ENCODE assay signal across 10 cellular contexts in genomic region chr12:107091381-107091780, GRCh38. TPM values are rescaled to one million over a fixed set of nuclear protein-coding genes. Genes with fewer than 3 reads are reported as not detected.
DNase-seq lines count a peak whose midpoint lies in the region; ATAC-seq, FAIRE-seq and TF ChIP-seq lines count a peak whose summit lies in the region.
"Had no signal": no experiment of that assay in that cellular context is flagged by ENCODE, and none has a peak within 500 bp of the region (broad histone marks: within the 10 kb centered on the region; RNA-seq: fewer than 3 reads in every experiment).

No MANE protein-coding gene starts in this region.

- H3K27me3 Mint-ChIP-seq in astrocyte (ENCODE audit: low read depth, unreplicated experiment), result no peaks in the 10 kb centered on the region

- H3K36me3 ChIP-seq in left ventricle myocardium inferior (no peaks in the 10 kb centered on the region), astrocyte (ENCODE audit: insufficient read depth, low read length) (no peaks in the 10 kb centered on the region), kidney epithelial cell (ENCODE audit: control insufficient read depth, insufficient read depth, low read length) (no peaks in the 10 kb centered on the region), aorta (ENCODE audit: control insufficient read depth in 1 of 2, insufficient read depth in 2 of 2, low read length in 1 of 2) (no peaks in the 10 kb centered on the region)

- no peak for ATAC-seq in Right ventricle myocardium superior (ENCODE audit: poor library complexity)
- peak; percentile 36 for ATAC-seq in aorta (ENCODE audit: low FRiP score)
- no peak for ATAC-seq in HG03442 (IDR thresholded peaks at IDR 0.05; ENCODE audit: unreplicated experiment)

- H3K4me1 ChIP-seq in left ventricle myocardium inferior (peaks cover 41% of the 10 kb centered on the region), astrocyte (ENCODE audit: insufficient read depth, low read length) (peaks cover 20% of the 10 kb centered on the region), aorta (ENCODE audit: control insufficient read depth in 1 of 2, insufficient read depth in 2 of 2, low read length in 2 of 2) (no peaks in the 10 kb centered on the region)

- DNase-seq in left ventricle myocardium inferior, result no peak
- no peak for DNase-seq in Right ventricle myocardium superior
- peak; percentile 80 for DNase-seq in astrocyte (ENCODE audit: low read depth)
- no peak for DNase-seq in kidney epithelial cell (ENCODE audit: low read depth)
- no peak for DNase-seq in aorta
- DNase-seq in activated effector memory CD4-positive, alpha-beta T cell treated with Interleukin-2 at 50 U/mL for 16 hours, result no peak
- no peak for DNase-seq in GF-D8 (lab: John Stamatoyannopoulos, UW)
- DNase-seq: activated T-cell treated with anti-CD3 and anti-CD28 coated beads, Interleukin-2, amount 50 U/mL, for 48 hours had no signal

- TF ChIP-seq CTCF in left ventricle myocardium inferior (IDR thresholded peaks at IDR 0.05; ENCODE audit: borderline replicate concordance) (no peak), astrocyte (IDR thresholded peaks at IDR 0.05; ENCODE audit: insufficient read depth, low read depth, low read length) (no peak), kidney epithelial cell (IDR thresholded peaks at IDR 0.05; ENCODE audit: insufficient read depth, low read length, poor library complexity, severe bottlenecking) (no peak)

- H4K20me1 ChIP-seq in astrocyte (ENCODE audit: insufficient read depth, low read length), result peaks cover 35% of the 10 kb centered on the region

- peaks cover 1% of the 10 kb centered on the region for H3K4me1 Mint-ChIP-seq in astrocyte (ENCODE audit: low read depth, unreplicated experiment)

- WGBS in aorta, 2 donors, result 2% methylated on average over 4 of the region's 4 CpGs

- no peak overlapping the region for H3K27ac Mint-ChIP-seq in astrocyte (ENCODE audit: unreplicated experiment)
- H3K27ac Mint-ChIP-seq: memory B cell had no signal

- peaks cover 7% of the 10 kb centered on the region for H3K9me3 Mint-ChIP-seq in astrocyte (ENCODE audit: unreplicated experiment)

- no peak for FAIRE-seq in astrocyte (lab: Jason Lieb, UNC)

- H3K27me3 ChIP-seq in left ventricle myocardium inferior (ENCODE audit: low read depth), result no peaks in the 10 kb centered on the region
- H3K27me3 ChIP-seq in astrocyte (ENCODE audit: insufficient read depth, low read length), result no peaks in the 10 kb centered on the region
- no peaks in the 10 kb centered on the region for H3K27me3 ChIP-seq in kidney epithelial cell (ENCODE audit: control insufficient read depth, insufficient read depth, low read length)
- H3K27me3 ChIP-seq in aorta (ENCODE audit: control insufficient read depth in 1 of 2, insufficient read depth in 2 of 2, low read length in 1 of 2), result no peaks in the 10 kb centered on the region

- no peak overlapping the region for H3K4me3 Mint-ChIP-seq in astrocyte (ENCODE audit: unreplicated experiment)
- H3K4me3 Mint-ChIP-seq: memory B cell had no signal

- H3K4me3 ChIP-seq in left ventricle myocardium inferior, result peak overlapping the region; percentile 94
- peak overlapping the region; percentile 79 for H3K4me3 ChIP-seq in astrocyte (ENCODE audit: insufficient read depth, low read depth, low read length)
- peak overlapping the region; percentile 91 for H3K4me3 ChIP-seq in kidney epithelial cell (ENCODE audit: low read depth, low read length)
- peak overlapping the region; percentile 60 to 61 for H3K4me3 ChIP-seq in aorta (ENCODE audit: low read length in 2 of 2)

- H3K9ac ChIP-seq in astrocyte (ENCODE audit: low read length), result peak overlapping the region; percentile 98

- peak overlapping the region; percentile 87 for H3K4me2 ChIP-seq in astrocyte (ENCODE audit: low read length)

- intact Hi-C loops in left ventricle myocardium inferior (cut with micrococcal nuclease) (no loop called here), Right ventricle myocardium superior (cut with DNase I) (loop anchor here (5.0 kb wide), 1 partner anchor 59 kb away; no protein-coding TSS in a partner anchor), aorta (cut with DNase I) (loop anchor here (5.0 to 10.0 kb wide), 3 partner anchors 64 to 317 kb away; partner anchors contain the start of genes RIC8B (in 1 of the 2) and TMEM263 (in 1 of the 2))

- H2AFZ ChIP-seq in astrocyte (ENCODE audit: low read depth, low read length), result no peak overlapping the region

- H3K27ac ChIP-seq in left ventricle myocardium inferior (replicated peaks) (peak overlapping the region; percentile 92), astrocyte (ENCODE audit: low read depth, low read length) (peak overlapping the region; percentile 97), aorta (ENCODE audit: low read depth in 1 of 2, low read length in 2 of 2) (peak overlapping the region; percentile 49 to 76)

- peaks cover 6% of the 10 kb centered on the region for H3K36me3 Mint-ChIP-seq in astrocyte (ENCODE audit: low read depth, unreplicated experiment)

- H3K9me3 ChIP-seq in left ventricle myocardium inferior (replicated peaks) (peaks cover 4% of the 10 kb centered on the region), astrocyte (ENCODE audit: insufficient read depth, low read depth, low read length) (no peaks in the 10 kb centered on the region), aorta (ENCODE audit: control insufficient read depth, low read length) (no peaks in the 10 kb centered on the region)

- peaks cover 56% of the 10 kb centered on the region for H3K79me2 ChIP-seq in astrocyte (ENCODE audit: insufficient read depth, low read length)

RNA-seq across cellular contexts. Expression of gene CRY1, which starts 2.0 kb away (rescaled TPM):
- total RNA-seq in left ventricle myocardium inferior (10.0 TPM), Right ventricle myocardium superior (8.0 TPM), astrocyte (15.0 and 18.3 TPM in 2 replicates), kidney epithelial cell (20.6 and 21.8 TPM in 2 replicates), aorta (10 to 100 TPM; 22.0 to 40.6 TPM)
- 1 to 10 TPM; 7.5 to 8.7 TPM for polyA plus RNA-seq in aorta
